In the genomic region with DNA sequence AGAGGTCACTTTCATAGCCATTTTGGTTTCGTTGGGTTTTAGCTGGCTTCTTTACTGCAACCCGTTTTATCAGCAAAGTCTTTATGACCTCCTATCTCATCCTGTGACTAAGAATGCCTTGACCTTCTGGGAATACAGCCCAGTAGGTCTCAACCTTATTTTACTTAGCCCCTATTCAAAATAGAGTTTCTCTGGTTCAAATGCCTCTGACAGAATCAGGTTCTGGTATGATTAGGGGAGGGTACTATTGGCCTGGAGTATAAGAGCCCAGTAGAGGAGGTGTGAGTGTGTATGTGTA, we compare ENCODE assay signal across 28 cellular contexts.
"Had no signal": no experiment of that assay in that cellular context is flagged by ENCODE, and none has a peak within 500 bp of the region (broad histone marks: within the 10 kb centered on the region; RNA-seq: fewer than 3 reads in every experiment).

No MANE protein-coding gene starts in this region.

- H3K4me3 ChIP-seq: colonic mucosa, coronary artery, dorsolateral prefrontal cortex, esophagus muscularis mucosa, esophagus squamous epithelium, gastrocnemius medialis, gastroesophageal sphincter, heart left ventricle, heart right ventricle had no signal

- H3K27ac ChIP-seq: colonic mucosa, coronary artery, dorsolateral prefrontal cortex, epithelial cell of prostate, esophagus muscularis mucosa, esophagus squamous epithelium, foreskin keratinocyte, gastrocnemius medialis, gastroesophageal sphincter, heart left ventricle, heart right ventricle had no signal

- H3K27me3 Mint-ChIP-seq: dendritic cell treated with granulocyte-macrophage colony-stimulating factor and Interleukin-4, amounts not matched to agents 40 ng/mL and 50 ng/mL, for 4 days; effector memory CD8-positive, alpha-beta T cell had no signal

- H3K4me1 ChIP-seq: colonic mucosa, esophagus muscularis mucosa, esophagus squamous epithelium, gastrocnemius medialis, gastroesophageal sphincter, heart left ventricle, heart right ventricle had no signal

- ATAC-seq: effector memory CD8-positive, alpha-beta T cell; esophagus mucosa; foreskin keratinocyte; gastrocnemius medialis; gastroesophageal sphincter; heart left ventricle; heart right ventricle had no signal

- H3K36me3 ChIP-seq: colonic mucosa, esophagus muscularis mucosa, esophagus squamous epithelium, gastrocnemius medialis had no signal

- DNase-seq: colonic mucosa; cortex of kidney; dermis blood vessel endothelial cell; dorsolateral prefrontal cortex; effector CD4-positive, alpha-beta T cell; effector CD8-positive, alpha-beta T cell; effector memory CD4-positive, alpha-beta T cell; effector memory CD8-positive, alpha-beta T cell; endodermal cell; esophagus squamous epithelium; foreskin fibroblast; foreskin keratinocyte; foreskin melanocyte; gastrocnemius medialis; glutamatergic neuron; head of caudate nucleus; heart left ventricle; heart right ventricle had no signal

- H3K27me3 ChIP-seq: colonic mucosa, esophagus muscularis mucosa, esophagus squamous epithelium, foreskin keratinocyte, gastrocnemius medialis, gastroesophageal sphincter, heart left ventricle, heart right ventricle had no signal

- H3K9me3 ChIP-seq: colonic mucosa, esophagus muscularis mucosa, esophagus squamous epithelium, gastrocnemius medialis, gastroesophageal sphincter, heart left ventricle, heart right ventricle had no signal

- H3K9me3 Mint-ChIP-seq: dendritic cell treated with granulocyte-macrophage colony-stimulating factor and Interleukin-4, amounts not matched to agents 40 ng/mL and 50 ng/mL, for 4 days; effector memory CD8-positive, alpha-beta T cell had no signal

- FAIRE-seq: colon, endometrium, endothelial cell of umbilical vein, frontal cortex had no signal

- H3K4me3 Mint-ChIP-seq: dendritic cell treated with granulocyte-macrophage colony-stimulating factor and Interleukin-4, amounts not matched to agents 40 ng/mL and 50 ng/mL, for 4 days; effector memory CD8-positive, alpha-beta T cell; endodermal cell had no signal

- H3K27ac Mint-ChIP-seq: dendritic cell treated with granulocyte-macrophage colony-stimulating factor and Interleukin-4, amounts not matched to agents 40 ng/mL and 50 ng/mL, for 4 days; effector memory CD8-positive, alpha-beta T cell; endodermal cell had no signal

- H3K4me1 Mint-ChIP-seq: endodermal cell had no signal
